In genomic region chr4:153238146-153238919, GRCh38 we compare ENCODE assay signal across 21 cellular contexts.
"Had no signal": no experiment of that assay in that cellular context is flagged by ENCODE, and none has a peak within 500 bp of the region (broad histone marks: within the 10 kb centered on the region; RNA-seq: fewer than 3 reads in every experiment).

No MANE protein-coding gene starts in this region.

- H3K27me3 Mint-ChIP-seq: activated naive CD8-positive, alpha-beta T cell; activated T-helper 17 cell treated with anti-CD3 and anti-CD28 coated beads, Interleukin-2, amount 50 U/mL, for 72 hours had no signal

- DNase-seq: activated CD4-positive, alpha-beta T cell treated with anti-CD3 and anti-CD28 coated beads for 48 hours; activated CD4-positive, alpha-beta T cell treated with anti-CD3 and anti-CD28 coated beads, Interleukin-2, amount 50 U/mL, for 1 hour; activated CD4-positive, alpha-beta T cell treated with anti-CD3 and anti-CD28 coated beads, Interleukin-2, amount 50 U/mL, for 48 hours; activated CD8-positive, alpha-beta memory T cell treated with anti-CD3 and anti-CD28 coated beads for 24 hours; activated CD8-positive, alpha-beta T cell treated with anti-CD3 and anti-CD28 coated beads for 36 hours; activated effector memory CD4-positive, alpha-beta T cell treated with Interleukin-2 at 50 U/mL for 16 hours; activated gamma-delta T cell treated with Interleukin-2 at 50 U/mL for 16 hours; activated naive CD4-positive, alpha-beta T cell treated with anti-CD3 and anti-CD28 coated beads, Interleukin-2, amount 50 U/mL, for 16 hours; activated naive CD4-positive, alpha-beta T cell treated with Interleukin-2 at 50 U/mL for 16 hours; activated T-cell treated with anti-CD3 and anti-CD28 coated beads, Interleukin-2, amount 50 U/mL, for 4 hours; amniotic stem cell; anterior cingulate cortex; caudate nucleus; cortex of kidney; dermis blood vessel endothelial cell; effector CD4-positive, alpha-beta T cell; foreskin keratinocyte; T-helper 2 cell had no signal

- H3K27ac Mint-ChIP-seq: activated CD8-positive, alpha-beta T cell treated with anti-CD3 and anti-CD28 coated beads for 36 hours; activated naive CD8-positive, alpha-beta T cell; activated T-helper 17 cell treated with anti-CD3 and anti-CD28 coated beads, Interleukin-2, amount 50 U/mL, for 72 hours had no signal

- H3K9me3 Mint-ChIP-seq: activated CD8-positive, alpha-beta T cell treated with anti-CD3 and anti-CD28 coated beads for 36 hours; activated T-cell treated with anti-CD3 and anti-CD28 coated beads, Interleukin-2, amount 50 U/mL, for 4 hours; activated T-helper 17 cell treated with anti-CD3 and anti-CD28 coated beads, Interleukin-2, amount 50 U/mL, for 72 hours had no signal

- ATAC-seq: activated CD4-positive, CD25-positive, alpha-beta regulatory T cell treated with anti-CD3 and anti-CD28 coated beads, Interleukin-2, amount 50 U/mL, for 24 hours; activated CD8-positive, alpha-beta T cell treated with anti-CD3 and anti-CD28 coated beads for 36 hours; activated T-cell treated with anti-CD3 and anti-CD28 coated beads, Interleukin-2, amount 50 U/mL, for 4 hours; activated T-helper 17 cell treated with anti-CD3 and anti-CD28 coated beads, Interleukin-2, amount 50 U/mL, for 72 hours; foreskin keratinocyte had no signal

- H3K4me3 Mint-ChIP-seq: activated CD8-positive, alpha-beta T cell treated with anti-CD3 and anti-CD28 coated beads for 36 hours; activated naive CD8-positive, alpha-beta T cell; activated T-cell treated with anti-CD3 and anti-CD28 coated beads, Interleukin-2, amount 50 U/mL, for 4 hours; activated T-helper 17 cell treated with anti-CD3 and anti-CD28 coated beads, Interleukin-2, amount 50 U/mL, for 72 hours had no signal
